8 cellular contexts compared by ENCODE assay signal in the genomic region with DNA sequence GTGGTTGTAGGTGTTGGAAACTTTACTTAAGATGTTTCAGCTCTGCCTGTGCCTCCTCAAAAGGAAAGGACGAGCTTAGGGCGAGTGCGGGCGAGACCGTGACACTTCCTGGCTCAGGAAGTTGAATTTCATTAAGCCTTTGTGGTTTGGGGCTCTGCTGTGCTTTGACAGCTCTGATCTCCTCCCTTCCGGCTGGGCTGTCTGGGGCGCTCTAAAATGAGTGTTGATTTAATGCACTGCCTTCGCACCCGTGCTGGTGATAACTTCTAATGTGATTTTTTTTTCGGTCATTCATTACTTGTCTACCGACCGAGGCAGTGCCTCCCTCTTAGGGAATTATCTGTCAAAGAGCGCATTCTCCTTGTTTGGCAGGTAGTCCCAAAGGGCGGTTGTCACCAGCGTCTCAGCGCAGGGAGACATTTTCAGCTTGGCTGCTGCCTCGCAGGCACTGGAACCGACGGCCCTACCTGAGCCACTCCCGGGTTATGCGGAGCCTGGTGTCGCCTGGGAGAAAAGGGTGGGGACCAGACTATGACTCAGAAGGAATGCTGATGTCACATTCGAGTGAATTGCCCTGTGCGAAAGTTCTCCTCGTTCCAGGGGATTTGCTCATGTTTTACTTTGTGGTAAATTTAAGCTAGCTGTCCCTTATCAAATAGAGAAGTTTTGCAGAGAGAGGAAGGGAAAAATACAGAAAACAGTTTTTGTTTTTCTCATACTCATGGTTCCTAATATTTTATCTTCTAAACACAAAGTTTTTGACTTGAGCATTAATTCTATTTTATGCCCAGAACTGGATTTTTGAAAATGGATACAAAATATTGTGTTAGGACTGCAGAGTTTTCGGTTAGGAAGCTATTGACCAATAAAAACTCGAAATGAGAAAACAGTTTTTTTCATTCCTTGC. TPM values are rescaled to one million over a fixed set of nuclear protein-coding genes. Genes with fewer than 3 reads are reported as not detected.
DNase-seq lines count a peak whose midpoint lies in the region; ATAC-seq and TF ChIP-seq lines count a peak whose summit lies in the region.

No MANE protein-coding gene starts in this region.

- H3K4me3 ChIP-seq in breast epithelium, result peak overlapping the region; percentile 79 to 92 (median 84)

- peak overlapping the region; percentile 77 for H3K27ac ChIP-seq in VCaP
- H3K27ac ChIP-seq in breast epithelium, result peak overlapping the region; percentile 97 to 99

- intact Hi-C loops in breast epithelium (cut with DNase I; ENCODE audit: low total_unique reads), result no loop called here

- H3K9me3 ChIP-seq in breast epithelium, result no peaks in the 10 kb centered on the region

- DNase-seq in NCI-H1105 treated with DMSO at 0.1 percent for 48 hours (lab: John Stamatoyannopoulos, UW) (peak; percentile 46), breast epithelium (ENCODE audit: low spot score in 2 of 2) (peak; percentile 82 to 93), kidney tubule cell (ENCODE audit: low spot score) (peak; percentile 94), NCI-H446 treated with DMSO at 0.1 percent for 48 hours (lab: John Stamatoyannopoulos, UW) (no peak)
- peak; percentile 59 to 63 for DNase-seq in stimulated activated CD4-positive, alpha-beta T cell treated with anti-CD3 and anti-CD28 coated beads, Interleukin-2, amount 100 ng/mL, for 48 hours

- ATAC-seq in GM18502 (IDR thresholded peaks at IDR 0.05; ENCODE audit: poor library complexity, unreplicated experiment) (peak; percentile 78), HG02642 (IDR thresholded peaks at IDR 0.05; ENCODE audit: poor library complexity, unreplicated experiment) (peak; percentile 74)

- no peaks in the 10 kb centered on the region for H3K27me3 ChIP-seq in breast epithelium

- peak; percentile 88 for TF ChIP-seq POLR2A in breast epithelium (IDR thresholded peaks at IDR 0.05)

- H3K4me1 ChIP-seq in breast epithelium, result peaks cover 0 to 5% of the 10 kb centered on the region in 2 donors

- H3K36me3 ChIP-seq in breast epithelium, result no peaks in the 10 kb centered on the region

- no peak for TF ChIP-seq CTCF in VCaP (conservative IDR thresholded peaks at IDR 0.05)
- TF ChIP-seq CTCF in breast epithelium (IDR thresholded peaks at IDR 0.05), result no peak

RNA-seq across cellular contexts. Expression of gene TES, which starts 0.9 kb away (rescaled TPM):
- total RNA-seq in breast epithelium, result 100 to 1,000 TPM in 1 of 3 donors, 10 to 100 TPM in 2; 29.0 to 146 (median 88.5) TPM
